16 cellular contexts compared by ENCODE assay signal in genomic region chr13:49046002-49046401, GRCh38.
"Had no signal": no experiment of that assay in that cellular context is flagged by ENCODE, and none has a peak within 500 bp of the region (broad histone marks: within the 10 kb centered on the region; RNA-seq: fewer than 3 reads in every experiment).

No MANE protein-coding gene starts in this region.

- H3K36me3 ChIP-seq: cardiac muscle cell, colonic mucosa, prostate gland, right lobe of liver, transverse colon had no signal

- H3K4me3 ChIP-seq: cardiac muscle cell, colonic mucosa, prostate gland, right lobe of liver, transverse colon had no signal

- H3K4me1 Mint-ChIP-seq: nephron had no signal

- H3K4me3 Mint-ChIP-seq: activated CD8-positive, alpha-beta T cell treated with anti-CD3 and anti-CD28 coated beads for 36 hours; activated naive CD8-positive, alpha-beta T cell treated with anti-CD3 and anti-CD28 coated beads, Interleukin-2, amount 10 ng/mL, durations not matched to agents 7 days and 5 days; activated T-cell treated with anti-CD3 and anti-CD28 coated beads, Interleukin-2, amount 50 U/mL, for 72 hours; nephron; stimulated activated memory B cell treated with anti-CD40 and anti-IgM and Interleukin-4, amounts not matched to agents 10 μg/mL and 1 μg/mL and 100 μg/mL, for 72 hours had no signal

- DNase-seq: activated CD4-positive, alpha-beta T cell treated with anti-CD3 and anti-CD28 coated beads for 4 hours; activated CD8-positive, alpha-beta memory T cell treated with anti-CD3 and anti-CD28 coated beads, Interleukin-2, amount 50 U/mL, for 4 hours; activated CD8-positive, alpha-beta T cell treated with anti-CD3 and anti-CD28 coated beads for 36 hours; activated naive CD8-positive, alpha-beta T cell treated with anti-CD3 and anti-CD28 coated beads, Interleukin-2, amount 10 ng/mL, durations not matched to agents 7 days and 5 days; activated T-cell treated with anti-CD3 and anti-CD28 coated beads, Interleukin-2, amount 50 U/mL, for 72 hours; colonic mucosa; effector CD4-positive, alpha-beta T cell; foreskin fibroblast; glutamatergic neuron; left cardiac atrium; right lobe of liver; transverse colon had no signal

- H3K9me3 ChIP-seq: colonic mucosa, prostate gland, right lobe of liver had no signal

- H3K27ac Mint-ChIP-seq: activated CD8-positive, alpha-beta T cell treated with anti-CD3 and anti-CD28 coated beads for 36 hours; activated naive CD8-positive, alpha-beta T cell treated with anti-CD3 and anti-CD28 coated beads, Interleukin-2, amount 10 ng/mL, durations not matched to agents 7 days and 5 days; nephron; stimulated activated memory B cell treated with anti-CD40 and anti-IgM and Interleukin-4, amounts not matched to agents 10 μg/mL and 1 μg/mL and 100 μg/mL, for 72 hours had no signal

- H3K9me3 Mint-ChIP-seq: stimulated activated memory B cell treated with anti-CD40 and anti-IgM and Interleukin-4, amounts not matched to agents 10 μg/mL and 1 μg/mL and 100 μg/mL, for 72 hours had no signal

- H3K27me3 Mint-ChIP-seq: activated CD8-positive, alpha-beta T cell treated with anti-CD3 and anti-CD28 coated beads for 36 hours; activated naive CD8-positive, alpha-beta T cell treated with anti-CD3 and anti-CD28 coated beads, Interleukin-2, amount 10 ng/mL, durations not matched to agents 7 days and 5 days; stimulated activated memory B cell treated with anti-CD40 and anti-IgM and Interleukin-4, amounts not matched to agents 10 μg/mL and 1 μg/mL and 100 μg/mL, for 72 hours had no signal

- ATAC-seq: activated CD8-positive, alpha-beta T cell treated with anti-CD3 and anti-CD28 coated beads for 36 hours; activated T-cell treated with anti-CD3 and anti-CD28 coated beads, Interleukin-2, amount 50 U/mL, for 72 hours; right lobe of liver; stimulated activated memory B cell treated with anti-CD40 and anti-IgM and Interleukin-4, amounts not matched to agents 10 μg/mL and 1 μg/mL and 100 μg/mL, for 72 hours had no signal

- H3K27me3 ChIP-seq: cardiac muscle cell, colonic mucosa, right lobe of liver, transverse colon had no signal
